In genomic region chr22:45502215-45503070, GRCh38 we compare ENCODE assay signal across 8 cellular contexts. TPM values are rescaled to one million over a fixed set of nuclear protein-coding genes. Genes with fewer than 3 reads are reported as not detected.
DNase-seq lines count a peak whose midpoint lies in the region; ATAC-seq, FAIRE-seq and TF ChIP-seq lines count a peak whose summit lies in the region.

A gene with protein sequence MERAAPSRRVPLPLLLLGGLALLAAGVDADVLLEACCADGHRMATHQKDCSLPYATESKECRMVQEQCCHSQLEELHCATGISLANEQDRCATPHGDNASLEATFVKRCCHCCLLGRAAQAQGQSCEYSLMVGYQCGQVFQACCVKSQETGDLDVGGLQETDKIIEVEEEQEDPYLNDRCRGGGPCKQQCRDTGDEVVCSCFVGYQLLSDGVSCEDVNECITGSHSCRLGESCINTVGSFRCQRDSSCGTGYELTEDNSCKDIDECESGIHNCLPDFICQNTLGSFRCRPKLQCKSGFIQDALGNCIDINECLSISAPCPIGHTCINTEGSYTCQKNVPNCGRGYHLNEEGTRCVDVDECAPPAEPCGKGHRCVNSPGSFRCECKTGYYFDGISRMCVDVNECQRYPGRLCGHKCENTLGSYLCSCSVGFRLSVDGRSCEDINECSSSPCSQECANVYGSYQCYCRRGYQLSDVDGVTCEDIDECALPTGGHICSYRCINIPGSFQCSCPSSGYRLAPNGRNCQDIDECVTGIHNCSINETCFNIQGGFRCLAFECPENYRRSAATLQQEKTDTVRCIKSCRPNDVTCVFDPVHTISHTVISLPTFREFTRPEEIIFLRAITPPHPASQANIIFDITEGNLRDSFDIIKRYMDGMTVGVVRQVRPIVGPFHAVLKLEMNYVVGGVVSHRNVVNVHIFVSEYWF (plus strand): TSS chr22:45502883. CDS start chr22:45502986, 103 bp downstream.

- ATAC-seq in GM23338, result peak; percentile 57
- peak; percentile 42 for ATAC-seq in omental fat pad (ENCODE audit: low FRiP score)
- no peak for ATAC-seq in HG03520 (IDR thresholded peaks at IDR 0.05; ENCODE audit: unreplicated experiment)
- no peak for ATAC-seq in stimulated activated effector memory CD8-positive, alpha-beta T cell treated with anti-CD3 and anti-CD28 coated beads, Interleukin-12 subunit alpha, Interleukin-12 subunit beta, amount 100 ng/mL, for 72 hours

- H3K27ac ChIP-seq in GM23338 (ENCODE audit: low read depth), result peak within 1 kb of the TSS; percentile 93
- H3K27ac ChIP-seq in SK-N-SH (ENCODE audit: low read depth in 2 of 2, low read length in 1 of 2), result peak within 1 kb of the TSS; percentile 65 to 91

- H3K4me2 ChIP-seq in GM23338 (peak within 1 kb of the TSS; percentile 97), SK-N-SH (peak within 1 kb of the TSS; percentile 99)

- POLR2A ChIA-PET in SK-N-SH (lab: Yijun Ruan, JAX), result no interaction called here

- peaks cover 22% of the 10 kb centered on the region for H3K27me3 Mint-ChIP-seq in GM23338 (ENCODE audit: insufficient read depth, low read depth, poor library complexity)

- H3K36me3 ChIP-seq in GM23338 (ENCODE audit: insufficient read depth), result no peaks in the 10 kb centered on the region
- H3K36me3 ChIP-seq in SK-N-SH (replicated peaks in 1 of 2; ENCODE audit: control insufficient read depth in 1 of 2, insufficient read depth in 2 of 2, low read length in 1 of 2), result no peaks in the 10 kb centered on the region

- peaks cover 43% of the 10 kb centered on the region for H3K4me1 Mint-ChIP-seq in GM23338
- peaks cover 3% of the 10 kb centered on the region for H3K4me1 Mint-ChIP-seq in stimulated activated effector memory CD8-positive, alpha-beta T cell treated with anti-CD3 and anti-CD28 coated beads, Interleukin-12 subunit alpha, Interleukin-12 subunit beta, amount 100 ng/mL, for 72 hours

- FAIRE-seq in frontal cortex (lab: Jason Lieb, UNC), result no peak

- TF ChIP-seq CTCF in GM23338 (conservative IDR thresholded peaks at IDR 0.05; ENCODE audit: low read depth in 2 of 2), result peak in 1 of 2 experiments; percentile 24; a peak in 1 of 4 replicates
- TF ChIP-seq CTCF in SK-N-SH (IDR thresholded peaks at IDR 0.05), result peak; percentile 54
- TF ChIP-seq CTCF in omental fat pad (IDR thresholded peaks at IDR 0.05), result no peak

- peaks cover 3% of the 10 kb centered on the region; the same call in 1 of the 3 replicates for H3K9me3 Mint-ChIP-seq in GM23338
- H3K9me3 Mint-ChIP-seq in stimulated activated effector memory CD8-positive, alpha-beta T cell treated with anti-CD3 and anti-CD28 coated beads, Interleukin-12 subunit alpha, Interleukin-12 subunit beta, amount 100 ng/mL, for 72 hours, result no peaks in the 10 kb centered on the region

- no peaks in the 10 kb centered on the region for H3K9me2 ChIP-seq in GM23338 (ENCODE audit: insufficient read depth)
- no peaks in the 10 kb centered on the region for H3K9me2 ChIP-seq in SK-N-SH

- TF ChIP-seq EP300 in SK-N-SH (IDR thresholded peaks at IDR 0.05; ENCODE audit: borderline replicate concordance in 1 of 2, low read depth in 1 of 2, low read length in 1 of 2), result no peak

- H3K9me3 ChIP-seq in SK-N-SH, result no peaks in the 10 kb centered on the region

- H3K4me1 ChIP-seq in GM23338 (ENCODE audit: insufficient read depth), result peaks cover 34% of the 10 kb centered on the region
- peaks cover 17 to 43% of the 10 kb centered on the region in 2 experiments for H3K4me1 ChIP-seq in SK-N-SH (ENCODE audit: control insufficient read depth in 1 of 2, insufficient read depth in 2 of 2, low read depth in 1 of 2, low read length in 1 of 2)

- H3K79me2 ChIP-seq in GM23338 (replicated peaks; ENCODE audit: insufficient read depth), result peaks cover 30% of the 10 kb centered on the region
- peaks cover 44% of the 10 kb centered on the region for H3K79me2 ChIP-seq in SK-N-SH (ENCODE audit: insufficient read depth)

- H3F3A ChIP-seq in GM23338 (replicated peaks; ENCODE audit: low read depth), result peaks cover 23% of the 10 kb centered on the region
- H3F3A ChIP-seq in SK-N-SH (replicated peaks; ENCODE audit: insufficient read depth), result peaks cover 3% of the 10 kb centered on the region

- peak within 1 kb of the TSS; percentile 84 for H3K9ac ChIP-seq in SK-N-SH

- peak within 1 kb of the TSS; percentile 87 for H3K4me3 Mint-ChIP-seq in GM23338
- no peak within 1 kb of the TSS for H3K4me3 Mint-ChIP-seq in stimulated activated effector memory CD8-positive, alpha-beta T cell treated with anti-CD3 and anti-CD28 coated beads, Interleukin-12 subunit alpha, Interleukin-12 subunit beta, amount 100 ng/mL, for 72 hours

- 0 out of 3 replicates have a peak, but pooled peaks cover 3% of the 10 kb centered on the region for H3K36me3 Mint-ChIP-seq in GM23338 (ENCODE audit: low read depth)
- H3K36me3 Mint-ChIP-seq in stimulated activated effector memory CD8-positive, alpha-beta T cell treated with anti-CD3 and anti-CD28 coated beads, Interleukin-12 subunit alpha, Interleukin-12 subunit beta, amount 100 ng/mL, for 72 hours, result no peaks in the 10 kb centered on the region

- DNase-seq in GM23338 (ENCODE audit: low spot score), result peak; percentile 85
- peak; percentile 97 for DNase-seq in SK-N-SH
- peak; percentile 60 to 62 for DNase-seq in frontal cortex (ENCODE audit: low spot score in 2 of 2)
- no peak for DNase-seq in omental fat pad (ENCODE audit: low spot score)
- DNase-seq in stimulated activated effector memory CD8-positive, alpha-beta T cell treated with anti-CD3 and anti-CD28 coated beads, Interleukin-12 subunit alpha, Interleukin-12 subunit beta, amount 100 ng/mL, for 72 hours (ENCODE audit: low spot score in 2 of 2), result no peak
- no peak for DNase-seq in 8988T
- no peak for DNase-seq in NCI-H446 treated with DMSO at 0.1 percent for 48 hours (lab: John Stamatoyannopoulos, UW)

- no peaks in the 10 kb centered on the region for H3K27me3 ChIP-seq in GM23338 (ENCODE audit: insufficient read depth)
- no peaks in the 10 kb centered on the region for H3K27me3 ChIP-seq in SK-N-SH (ENCODE audit: insufficient read depth)

- WGBS in SK-N-SH (ENCODE audit: low lambda C conversion rate), result 30% methylated on average over 13 of the region's 91 CpGs

- peak within 1 kb of the TSS; percentile 90 for H2AFZ ChIP-seq in GM23338
- H2AFZ ChIP-seq in SK-N-SH (ENCODE audit: low read depth), result peak within 1 kb of the TSS; percentile 91

- H3K4me3 ChIP-seq in GM23338, result peak within 1 kb of the TSS; percentile 86
- H3K4me3 ChIP-seq in SK-N-SH (ENCODE audit: low read depth in 2 of 2, low read length in 1 of 2), result peak within 1 kb of the TSS; percentile 77

- TF ChIP-seq RAD21 in SK-N-SH (IDR thresholded peaks at IDR 0.05; ENCODE audit: low read length), result no peak

- H3K27ac Mint-ChIP-seq in GM23338, result peak within 1 kb of the TSS; percentile 95; the same call in 1 of the 2 replicates
- H3K27ac Mint-ChIP-seq in stimulated activated effector memory CD8-positive, alpha-beta T cell treated with anti-CD3 and anti-CD28 coated beads, Interleukin-12 subunit alpha, Interleukin-12 subunit beta, amount 100 ng/mL, for 72 hours, result no peak within 1 kb of the TSS

- CTCF ChIA-PET in SK-N-SH (lab: Yijun Ruan, JAX), result interaction anchor here (1.2 to 2.7 kb wide), 7 partner anchors 10 to 95 kb away, joined by 3 to 19 read pairs (median 4); no protein-coding TSS in a partner anchor

- 0 out of 2 replicates have a peak, but pooled peaks cover 1% of the 10 kb centered on the region for H4K20me1 ChIP-seq in GM23338 (replicated peaks; ENCODE audit: insufficient read depth)
- no peaks in the 10 kb centered on the region for H4K20me1 ChIP-seq in SK-N-SH (ENCODE audit: insufficient read depth)

TF ChIP-seq in GM23338, 12 proteins besides CTCF, POLR2A, EP300 and RAD21 (continues in another document):
- TF ChIP-seq CREB1 (CRISPR knock-in tag; IDR thresholded peaks at IDR 0.05; ENCODE audit: low read depth), result 0 out of 2 replicates have a peak, but pooled peaks have one; percentile 1
- TF ChIP-seq POLR2AphosphoS5 (IDR thresholded peaks at IDR 0.05; ENCODE audit: low read depth), result peak; percentile 64
- TF ChIP-seq, protein P1, sequence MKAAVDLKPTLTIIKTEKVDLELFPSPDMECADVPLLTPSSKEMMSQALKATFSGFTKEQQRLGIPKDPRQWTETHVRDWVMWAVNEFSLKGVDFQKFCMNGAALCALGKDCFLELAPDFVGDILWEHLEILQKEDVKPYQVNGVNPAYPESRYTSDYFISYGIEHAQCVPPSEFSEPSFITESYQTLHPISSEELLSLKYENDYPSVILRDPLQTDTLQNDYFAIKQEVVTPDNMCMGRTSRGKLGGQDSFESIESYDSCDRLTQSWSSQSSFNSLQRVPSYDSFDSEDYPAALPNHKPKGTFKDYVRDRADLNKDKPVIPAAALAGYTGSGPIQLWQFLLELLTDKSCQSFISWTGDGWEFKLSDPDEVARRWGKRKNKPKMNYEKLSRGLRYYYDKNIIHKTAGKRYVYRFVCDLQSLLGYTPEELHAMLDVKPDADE (IDR thresholded peaks at IDR 0.05), result 0 out of 2 replicates have a peak, but pooled peaks have one; percentile 20

TF ChIP-seq in SK-N-SH, 30 proteins besides CTCF, POLR2A, EP300 and RAD21 (continues in another document):
- TF ChIP-seq ZBTB33 (IDR thresholded peaks at IDR 0.05; ENCODE audit: borderline replicate concordance, low read depth) (no peak), CHD2 (IDR thresholded peaks at IDR 0.05; ENCODE audit: low read length, partially characterized antibody) (peak; percentile 33), SMC3 (IDR thresholded peaks at IDR 0.05; ENCODE audit: low read depth, low read length) (0 out of 2 replicates have a peak, but pooled peaks have one; percentile 11), EZH2phosphoT487 (IDR thresholded peaks at IDR 0.05; ENCODE audit: borderline replicate concordance, low read depth) (no peak), MXI1 (IDR thresholded peaks at IDR 0.05; ENCODE audit: low read depth, low read length) (peak; percentile 82), RFX5 (IDR thresholded peaks at IDR 0.05; ENCODE audit: low read length) (no peak)

RNA-seq across cellular contexts. Expression of the gene that starts here (rescaled TPM):
- 134 and 137 TPM in 2 replicates for total RNA-seq in GM23338 (2014; rRNA removed; shearing (Covaris generic))
- 88.4 and 90.1 TPM in 2 replicates for polyA plus RNA-seq in GM23338 (2016; fragmentation: Nextera tagmentation; extraction: Ambion mirVana)
- polyA plus RNA-seq in SK-N-SH (2012; rRNA removed), result 94.8 and 147 TPM in 2 replicates
- 68.7 and 110 TPM in 2 replicates for polyA plus RNA-seq in SK-N-SH (2012; cell fraction: cytosol; rRNA removed)
- polyA plus RNA-seq in SK-N-SH (2012; cell fraction: nucleus; rRNA removed), result 83.2 and 89.7 TPM in 2 replicates
- total RNA-seq in frontal cortex, result 25.7 TPM
- total RNA-seq in omental fat pad, result 100 to 1,000 TPM; 131 to 349 (median 293) TPM

Comparison
In these comparisons a context has a peak if more than half of its experiments do, and no peak if none do; other contexts are left out.
1. ATAC-seq: peak in GM23338 (single experiment) and omental fat pad (single experiment); none in HG03520 (single experiment) and stimulated activated effector memory CD8-positive, alpha-beta T cell treated with anti-CD3 and anti-CD28 coated beads, Interleukin-12 subunit alpha, Interleukin-12 subunit beta, amount 100 ng/mL, for 72 hours (single experiment).
2. DNase-seq: peak in GM23338 (single experiment), SK-N-SH (single experiment) and frontal cortex (2 of 2); none in omental fat pad (single experiment), stimulated activated effector memory CD8-positive, alpha-beta T cell treated with anti-CD3 and anti-CD28 coated beads, Interleukin-12 subunit alpha, Interleukin-12 subunit beta, amount 100 ng/mL, for 72 hours (0 of 2), 8988T (single experiment) and NCI-H446 treated with DMSO at 0.1 percent for 48 hours (single experiment).